Comparison of ENCODE assay signal across 25 cellular contexts in genomic region chr2:8193146-8193545, GRCh38.
A peak's percentile ranks its signal among the peaks of the same experiment; 100 is the strongest.
DNase-seq lines count a peak whose midpoint lies in the region; ATAC-seq and TF ChIP-seq lines count a peak whose summit lies in the region.
"Had no signal": no experiment of that assay in that cellular context is flagged by ENCODE, and none has a peak within 500 bp of the region (broad histone marks: within the 10 kb centered on the region; RNA-seq: fewer than 3 reads in every experiment).

No MANE protein-coding gene starts in this region.

- H3K36me3 Mint-ChIP-seq in WTC11 (no peaks in the 10 kb centered on the region), glutamatergic neuron (ENCODE audit: unreplicated experiment) (no peaks in the 10 kb centered on the region)

- no peak overlapping the region for H2AFZ ChIP-seq in SK-N-SH (ENCODE audit: low read depth)

- H3K27me3 ChIP-seq in SK-N-SH (ENCODE audit: insufficient read depth) (no peaks in the 10 kb centered on the region), brain microvascular endothelial cell (replicated peaks) (no peaks in the 10 kb centered on the region)
- H3K27me3 ChIP-seq: heart right ventricle, MG63, neutrophil, SJSA1 had no signal

- no peaks in the 10 kb centered on the region for H3K79me2 ChIP-seq in SK-N-SH (ENCODE audit: insufficient read depth)

- no peak overlapping the region for H3K27ac ChIP-seq in SK-N-SH (ENCODE audit: low read depth in 2 of 2, low read length in 1 of 2)
- H3K27ac ChIP-seq in brain microvascular endothelial cell = no peak overlapping the region
- H3K27ac ChIP-seq: SJSA1, thoracic aorta had no signal

- H3F3A ChIP-seq in SK-N-SH (replicated peaks; ENCODE audit: insufficient read depth) = no peaks in the 10 kb centered on the region

- DNase-seq in SK-N-SH = no peak
- no peak for DNase-seq in WTC11 (ENCODE audit: low spot score)
- DNase-seq in glutamatergic neuron = no peak
- DNase-seq in ecto neural progenitor cell (ENCODE audit: low spot score) = no peak
- no peak for DNase-seq in brain microvascular endothelial cell
- no peak for DNase-seq in NCI-H526 treated with DMSO at 0.1 percent for 48 hours (lab: John Stamatoyannopoulos, UW)
- DNase-seq: 8988T; activated CD4-positive, alpha-beta T cell treated with anti-CD3 and anti-CD28 coated beads for 36 hours; activated effector memory CD4-positive, alpha-beta T cell treated with anti-CD3 and anti-CD28 coated beads, Interleukin-2, amount 50 U/mL, for 16 hours; activated naive CD8-positive, alpha-beta T cell treated with anti-CD3 and anti-CD28 coated beads, Interleukin-2, amount 10 ng/mL, durations not matched to agents 7 days and 5 days; cerebellar nuclear complex; foreskin fibroblast; GDM1; heart right ventricle; left cardiac atrium; mammary epithelial cell; MG63; stimulated activated naive CD4-positive, alpha-beta T cell treated with Interleukin-2 at 50 U/mL for 16 hours had no signal

- TF ChIP-seq RAD21 in SK-N-SH (IDR thresholded peaks at IDR 0.05; ENCODE audit: low read length) = no peak

- H3K9me2 ChIP-seq in SK-N-SH = no peaks in the 10 kb centered on the region

- H3K27me3 Mint-ChIP-seq in WTC11 (ENCODE audit: low read depth) = no peaks in the 10 kb centered on the region; the same call in 1 of the 2 replicates
- H3K27me3 Mint-ChIP-seq in glutamatergic neuron (ENCODE audit: unreplicated experiment) = peaks cover 4% of the 10 kb centered on the region
- H3K27me3 Mint-ChIP-seq: activated CD4-positive, alpha-beta T cell treated with anti-CD3 and anti-CD28 coated beads for 36 hours had no signal

- TF ChIP-seq EP300 in SK-N-SH (IDR thresholded peaks at IDR 0.05; ENCODE audit: borderline replicate concordance in 1 of 2, low read depth in 1 of 2, low read length in 1 of 2) = no peak

- H3K4me3 Mint-ChIP-seq in WTC11 = no peak overlapping the region
- H3K4me3 Mint-ChIP-seq in glutamatergic neuron (ENCODE audit: unreplicated experiment) = no peak overlapping the region
- H3K4me3 Mint-ChIP-seq: activated CD4-positive, alpha-beta T cell treated with anti-CD3 and anti-CD28 coated beads for 36 hours; activated naive CD8-positive, alpha-beta T cell treated with anti-CD3 and anti-CD28 coated beads, Interleukin-2, amount 10 ng/mL, durations not matched to agents 7 days and 5 days had no signal

- TF ChIP-seq CTCF in SK-N-SH (IDR thresholded peaks at IDR 0.05) (no peak), WTC11 (IDR thresholded peaks at IDR 0.05) (no peak), glutamatergic neuron (IDR thresholded peaks at IDR 0.05; ENCODE audit: partially characterized antibody, unreplicated experiment) (no peak), brain microvascular endothelial cell (IDR thresholded peaks at IDR 0.05; ENCODE audit: low read depth, low read length, missing control alignments) (no peak)

- H3K9ac ChIP-seq in SK-N-SH = no peak overlapping the region

- no peaks in the 10 kb centered on the region for H3K9me3 Mint-ChIP-seq in WTC11
- peaks cover 3% of the 10 kb centered on the region for H3K9me3 Mint-ChIP-seq in glutamatergic neuron (ENCODE audit: unreplicated experiment)

- no peaks in the 10 kb centered on the region for H4K20me1 ChIP-seq in SK-N-SH (ENCODE audit: insufficient read depth)

- ATAC-seq in SK-N-SH treated with all-trans-retinoic acid at 6 μM for 48 hours = no peak
- ATAC-seq in WTC11 = no peak
- no peak for ATAC-seq in HG02885 (IDR thresholded peaks at IDR 0.05; ENCODE audit: poor library complexity, unreplicated experiment)
- ATAC-seq: activated CD4-positive, alpha-beta T cell treated with anti-CD3 and anti-CD28 coated beads for 36 hours; K562; left cardiac atrium had no signal

- 69% methylated on average over 2 of the region's 2 CpGs for WGBS in SK-N-SH (ENCODE audit: low lambda C conversion rate)

- peaks cover 0 to 9% of the 10 kb centered on the region in 2 experiments; a peak in 2 of 4 replicates for H3K4me1 ChIP-seq in SK-N-SH (ENCODE audit: control insufficient read depth in 1 of 2, insufficient read depth in 2 of 2, low read depth in 1 of 2, low read length in 1 of 2)
- H3K4me1 ChIP-seq: HAP-1, SJSA1 had no signal

- no peak overlapping the region for H3K4me2 ChIP-seq in SK-N-SH

- H3K4me3 ChIP-seq in SK-N-SH (ENCODE audit: low read depth in 2 of 2, low read length in 1 of 2) = no peak overlapping the region
- H3K4me3 ChIP-seq in brain microvascular endothelial cell (ENCODE audit: low read depth, low read length) = no peak overlapping the region
- H3K4me3 ChIP-seq: HAP-1, K562, MG63, SJSA1, thoracic aorta had no signal

- in situ Hi-C loops in brain microvascular endothelial cell (cut with HindIII; ENCODE audit: low pct_ligation_motif_present, low sequenced_read_pairs) = no loop called here

- peaks cover 55% of the 10 kb centered on the region for H3K4me1 Mint-ChIP-seq in WTC11
- H3K4me1 Mint-ChIP-seq in glutamatergic neuron (ENCODE audit: low read depth, unreplicated experiment) = peaks cover 20% of the 10 kb centered on the region
- H3K4me1 Mint-ChIP-seq: activated CD4-positive, alpha-beta T cell treated with anti-CD3 and anti-CD28 coated beads for 36 hours; activated naive CD8-positive, alpha-beta T cell treated with anti-CD3 and anti-CD28 coated beads, Interleukin-2, amount 10 ng/mL, durations not matched to agents 7 days and 5 days had no signal

- CTCF ChIA-PET in SK-N-SH (lab: Yijun Ruan, JAX) = interaction anchor here (0.6 to 1.5 kb wide), 3 partner anchors 11 to 1362 kb away, joined by 3 to 4 read pairs (median 3); no protein-coding TSS in a partner anchor
- CTCF ChIA-PET in WTC11 (lab: Charles Lee) = interaction anchor here (0.9 kb wide), 1 partner anchor 92 kb away, joined by 3 read pairs; no protein-coding TSS in a partner anchor

- peak overlapping the region; percentile 50 for H3K27ac Mint-ChIP-seq in WTC11
- peak overlapping the region; percentile 74 for H3K27ac Mint-ChIP-seq in glutamatergic neuron (ENCODE audit: unreplicated experiment)
- H3K27ac Mint-ChIP-seq: activated CD4-positive, alpha-beta T cell treated with anti-CD3 and anti-CD28 coated beads for 36 hours; activated naive CD8-positive, alpha-beta T cell treated with anti-CD3 and anti-CD28 coated beads, Interleukin-2, amount 10 ng/mL, durations not matched to agents 7 days and 5 days had no signal

- POLR2A ChIA-PET in SK-N-SH (lab: Yijun Ruan, JAX) (no interaction called here), WTC11 (lab: Charles Lee) (no interaction called here)

- H3K36me3 ChIP-seq in SK-N-SH (replicated peaks in 1 of 2; ENCODE audit: control insufficient read depth in 1 of 2, insufficient read depth in 2 of 2, low read length in 1 of 2) (no peaks in the 10 kb centered on the region), brain microvascular endothelial cell (replicated peaks) (no peaks in the 10 kb centered on the region)
- H3K36me3 ChIP-seq: HAP-1, heart right ventricle, MG63, neutrophil, SJSA1, thoracic aorta had no signal

- no peaks in the 10 kb centered on the region for H3K9me3 ChIP-seq in SK-N-SH
- H3K9me3 ChIP-seq: HAP-1, heart right ventricle, MG63, neutrophil, SJSA1, thoracic aorta had no signal

TF ChIP-seq in SK-N-SH, 30 proteins besides CTCF, POLR2A, EP300 and RAD21:
- TF ChIP-seq NFIC (IDR thresholded peaks at IDR 0.05; ENCODE audit: borderline replicate concordance) (no peak), GATA2 (CRISPR knock-in tag; IDR thresholded peaks at IDR 0.05) (0 out of 2 replicates have a peak, but pooled peaks have one; percentile 6), YY1 (IDR thresholded peaks at IDR 0.05; ENCODE audit: low read depth) (no peak)
TF ChIP-seq in SK-N-SH: peak in this region for 1.

TF ChIP-seq in SK-N-SH treated with all-trans-retinoic acid at 6 μM for 48 hours, 23 proteins besides CTCF, POLR2A, EP300 and RAD21 (continues in another document):
- no peak for TF ChIP-seq GLIS3 (CRISPR knock-in tag; IDR thresholded peaks at IDR 0.05)
- no peak for TF ChIP-seq PATZ1 (CRISPR knock-in tag; IDR thresholded peaks at IDR 0.05; ENCODE audit: borderline replicate concordance)
- no peak for TF ChIP-seq ZFP30 (CRISPR knock-in tag; IDR thresholded peaks at IDR 0.05)
- TF ChIP-seq ARNTL (CRISPR knock-in tag; IDR thresholded peaks at IDR 0.05; ENCODE audit: borderline replicate concordance, low read depth) = no peak
- no peak for TF ChIP-seq ISL1 (CRISPR knock-in tag; IDR thresholded peaks at IDR 0.05)

TF ChIP-seq in WTC11, 78 proteins besides CTCF, POLR2A, EP300 and RAD21:
- no peak for TF ChIP-seq IRF1 (CRISPR knock-in tag; IDR thresholded peaks at IDR 0.05)
- no peak for TF ChIP-seq ETV6 (CRISPR knock-in tag; IDR thresholded peaks at IDR 0.05)
- no peak for TF ChIP-seq JUN (CRISPR knock-in tag; IDR thresholded peaks at IDR 0.05)
- TF ChIP-seq ZNF425 (CRISPR knock-in tag; conservative IDR thresholded peaks at IDR 0.05) = no peak
- no peak for TF ChIP-seq USF1 (CRISPR knock-in tag; IDR thresholded peaks at IDR 0.05)
